ENCODE assay signal across 19 cellular contexts in the genomic region with DNA sequence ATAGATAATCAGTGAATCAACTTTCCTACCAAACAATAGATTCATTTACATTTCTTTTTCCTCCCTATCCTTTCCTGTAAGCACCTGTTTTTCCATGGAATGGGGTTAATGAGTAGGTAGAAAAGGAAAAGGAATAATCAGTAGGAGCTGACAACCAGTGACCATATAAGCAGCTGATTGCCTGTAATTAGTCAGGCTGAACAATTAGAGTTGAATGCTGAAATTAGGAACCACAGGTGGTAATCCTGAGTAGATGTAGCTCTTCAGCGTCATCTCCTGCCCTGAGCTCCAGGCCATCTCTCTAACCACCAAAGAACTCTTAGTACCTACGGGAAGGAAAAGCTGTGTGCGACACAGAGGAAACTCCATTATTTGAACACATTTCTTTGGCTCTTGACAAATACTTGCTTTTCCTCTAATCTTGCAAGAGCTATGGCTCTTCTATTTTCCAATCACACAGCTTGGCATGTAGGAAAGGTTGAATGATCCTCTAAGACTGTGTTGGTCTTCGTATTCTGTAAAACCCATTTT.
DNase-seq lines count a peak whose midpoint lies in the region; ATAC-seq and TF ChIP-seq lines count a peak whose summit lies in the region.
"Had no signal": no experiment of that assay in that cellular context is flagged by ENCODE, and none has a peak within 500 bp of the region (broad histone marks: within the 10 kb centered on the region; RNA-seq: fewer than 3 reads in every experiment).

No MANE protein-coding gene starts in this region.

- CTCF ChIA-PET in MCF 10A (lab: Yijun Ruan, JAX), result interaction anchor here (0.6 kb wide), 1 partner anchor 353 kb away, joined by 3 read pairs; no protein-coding TSS in a partner anchor

- H3K79me2 ChIP-seq in GM23338 (replicated peaks; ENCODE audit: insufficient read depth) (no peaks in the 10 kb centered on the region), neural progenitor cell (ENCODE audit: low read depth) (no peaks in the 10 kb centered on the region)

- no peak overlapping the region for H3K4me3 Mint-ChIP-seq in GM23338
- no peak overlapping the region for H3K4me3 Mint-ChIP-seq in neural progenitor cell
- no peak overlapping the region for H3K4me3 Mint-ChIP-seq in MCF 10A (ENCODE audit: unreplicated experiment)

- no peaks in the 10 kb centered on the region for H3K9me2 ChIP-seq in GM23338 (ENCODE audit: insufficient read depth)

- H3K27ac ChIP-seq in GM23338 (ENCODE audit: low read depth) (no peak overlapping the region), angular gyrus (ENCODE audit: low read depth, low read length) (peak overlapping the region; percentile 12), neural progenitor cell (peak overlapping the region; percentile 80), tibial artery (no peak overlapping the region)
- H3K27ac ChIP-seq: A549; BLaER1 treated with 17β-estradiol and CSF1 and Interleukin-3, amounts not matched to agents 10 nM and 100 nM; GM23248; RWPE1 had no signal

- peaks cover 10% of the 10 kb centered on the region; the same call in 1 of the 2 replicates for H3K4me1 ChIP-seq in GM23338 (ENCODE audit: insufficient read depth)
- peaks cover 46% of the 10 kb centered on the region for H3K4me1 ChIP-seq in neural progenitor cell
- H3K4me1 ChIP-seq in tibial artery, result no peaks in the 10 kb centered on the region

- H3K9me3 Mint-ChIP-seq in GM23338 (no peaks in the 10 kb centered on the region), neural progenitor cell (no peaks in the 10 kb centered on the region), MCF 10A (ENCODE audit: unreplicated experiment) (no peaks in the 10 kb centered on the region)

- DNase-seq in GM23338 (ENCODE audit: low spot score), result no peak
- DNase-seq in NCI-H2081 (lab: John Stamatoyannopoulos, UW), result peak; percentile 35 to 91
- peak; percentile 64 for DNase-seq in neural progenitor cell (ENCODE audit: low spot score)
- no peak for DNase-seq in tibial artery
- no peak for DNase-seq in MCF 10A (ENCODE audit: unreplicated experiment)
- DNase-seq: DMS 273 treated with DMSO at 0.1 percent for 48 hours, GDM1, GM23248, KG1, NCI-H1048, NCI-H1930, NCI-H510A treated with DMSO at 0.1 percent for 48 hours, OCI-M1 had no signal

- H3K4me3 ChIP-seq in GM23338 (no peak overlapping the region), neural progenitor cell (no peak overlapping the region), tibial artery (no peak overlapping the region)
- H3K4me3 ChIP-seq: A549; BLaER1 treated with 17β-estradiol and CSF1 and Interleukin-3, amounts not matched to agents 10 nM and 100 nM; GM12878; GM23248 had no signal

- no peak overlapping the region for H3K27ac Mint-ChIP-seq in GM23338
- no peak overlapping the region for H3K27ac Mint-ChIP-seq in neural progenitor cell
- no peak overlapping the region for H3K27ac Mint-ChIP-seq in MCF 10A (ENCODE audit: low read depth, unreplicated experiment)

- POLR2A ChIA-PET in MCF 10A (lab: Yijun Ruan, JAX), result no interaction called here

- H3K4me2 ChIP-seq in GM23338 (no peak overlapping the region), neural progenitor cell (peak overlapping the region; percentile 45)
- H3K4me2 ChIP-seq: A549; BLaER1 treated with 17β-estradiol and CSF1 and Interleukin-3, amounts not matched to agents 10 nM and 100 nM had no signal

- H3F3A ChIP-seq in GM23338 (replicated peaks; ENCODE audit: low read depth) (no peaks in the 10 kb centered on the region), neural progenitor cell (ENCODE audit: low read depth) (peaks cover 26% of the 10 kb centered on the region)

- H3K36me3 ChIP-seq in GM23338 (ENCODE audit: insufficient read depth), result 0 out of 2 replicates have a peak, but pooled peaks cover 4% of the 10 kb centered on the region
- peaks cover 6% of the 10 kb centered on the region for H3K36me3 ChIP-seq in neural progenitor cell
- peaks cover 35 to 69% (median 50%) of the 10 kb centered on the region in 3 donors for H3K36me3 ChIP-seq in tibial artery

- no peak overlapping the region for H2AFZ ChIP-seq in GM23338
- H2AFZ ChIP-seq in neural progenitor cell (replicated peaks), result no peak overlapping the region
- H2AFZ ChIP-seq: GM23248 had no signal

- H3K4me1 Mint-ChIP-seq in GM23338 (peaks cover 15% of the 10 kb centered on the region), neural progenitor cell (peaks cover 7% of the 10 kb centered on the region), MCF 10A (ENCODE audit: insufficient read depth, unreplicated experiment) (no peaks in the 10 kb centered on the region)

- BruUV-seq in MCF 10A (replicated peaks; lab: Mats Ljungman, UMichigan), result no TSS peak

- H3K27me3 Mint-ChIP-seq in GM23338 (ENCODE audit: insufficient read depth, low read depth, poor library complexity) (peaks cover 2% of the 10 kb centered on the region), neural progenitor cell (ENCODE audit: insufficient read depth, low read depth) (no peaks in the 10 kb centered on the region), MCF 10A (ENCODE audit: insufficient read depth, unreplicated experiment) (no peaks in the 10 kb centered on the region)

- ATAC-seq in GM23338, result no peak
- ATAC-seq in HG02759 (IDR thresholded peaks at IDR 0.05; ENCODE audit: unreplicated experiment), result no peak
- ATAC-seq: A549, GM12878 had no signal

- TF ChIP-seq CTCF in GM23338 (conservative IDR thresholded peaks at IDR 0.05; ENCODE audit: low read depth in 2 of 2) (no peak), neural progenitor cell (IDR thresholded peaks at IDR 0.05) (no peak), tibial artery (IDR thresholded peaks at IDR 0.05) (no peak), MCF 10A (IDR thresholded peaks at IDR 0.05; ENCODE audit: unreplicated experiment) (no peak)

- H3K9ac ChIP-seq in neural progenitor cell, result no peak overlapping the region
- H3K9ac ChIP-seq: BLaER1 treated with 17β-estradiol and CSF1 and Interleukin-3, amounts not matched to agents 10 nM and 100 nM; GM23248 had no signal

- H4K20me1 ChIP-seq in GM23338 (replicated peaks; ENCODE audit: insufficient read depth), result no peaks in the 10 kb centered on the region; the same call in 1 of the 2 replicates
- H4K20me1 ChIP-seq in neural progenitor cell (ENCODE audit: low read depth), result no peaks in the 10 kb centered on the region

- H3K27me3 ChIP-seq in GM23338 (ENCODE audit: insufficient read depth) (peaks cover 4% of the 10 kb centered on the region; the same call in 1 of the 2 replicates), neural progenitor cell (no peaks in the 10 kb centered on the region), tibial artery (no peaks in the 10 kb centered on the region)
- H3K27me3 ChIP-seq: BLaER1 treated with 17β-estradiol and CSF1 and Interleukin-3, amounts not matched to agents 10 nM and 100 nM had no signal

- intact Hi-C loops in tibial artery (cut with DNase I; ENCODE audit: low total_unique reads), result no loop called here
- intact Hi-C loops in MCF 10A (cut with micrococcal nuclease), result no loop called here

- H3K36me3 Mint-ChIP-seq in GM23338 (ENCODE audit: low read depth) (peaks cover 15% of the 10 kb centered on the region; the same call in 2 of the 3 replicates), neural progenitor cell (peaks cover 44% of the 10 kb centered on the region), MCF 10A (ENCODE audit: insufficient read depth, unreplicated experiment) (peaks cover 52% of the 10 kb centered on the region)

- no peaks in the 10 kb centered on the region for H3K9me3 ChIP-seq in neural progenitor cell (ENCODE audit: low read depth)
- H3K9me3 ChIP-seq in tibial artery, result no peaks in the 10 kb centered on the region
- H3K9me3 ChIP-seq: A549; BLaER1 treated with 17β-estradiol and CSF1 and Interleukin-3, amounts not matched to agents 10 nM and 100 nM had no signal

TF ChIP-seq in GM23338, 12 proteins besides CTCF, POLR2A, EP300 and RAD21 (continues in another document):
- TF ChIP-seq EZH2 (IDR thresholded peaks at IDR 0.05; ENCODE audit: low read depth, unreplicated experiment) (no peak), NANOG (IDR thresholded peaks at IDR 0.05; ENCODE audit: borderline replicate concordance) (no peak), CREB1 (CRISPR knock-in tag; IDR thresholded peaks at IDR 0.05; ENCODE audit: low read depth) (no peak)

Comparison
In these comparisons a context has a peak if more than half of its experiments do, and no peak if none do; other contexts are left out.
1. DNase-seq: peak in NCI-H2081 (2 of 2) and neural progenitor cell (single experiment); none in GM23338 (single experiment), tibial artery (0 of 2) and MCF 10A (single experiment).
2. H3K27ac ChIP-seq: peak in angular gyrus (single experiment) and neural progenitor cell (single experiment); none in GM23338 (single experiment) and tibial artery (0 of 2).